ENCODE assay signal across 1 cellular context in genomic region chr3:172083995-172084409, GRCh38.
TF ChIP-seq lines count a peak whose summit lies in the region.

No MANE protein-coding gene starts in this region.

TF ChIP-seq in HepG2, 621 proteins besides CTCF, POLR2A, EP300 and RAD21 (continued from another document and continues in another):
- no peak for TF ChIP-seq ZBTB25 (CRISPR knock-in tag; IDR thresholded peaks at IDR 0.05)
- TF ChIP-seq ZNF333 (CRISPR knock-in tag; IDR thresholded peaks at IDR 0.05; ENCODE audit: borderline replicate concordance), result no peak
- peak; percentile 48; the same call in 1 of the 2 replicates for TF ChIP-seq MLX (CRISPR knock-in tag; IDR thresholded peaks at IDR 0.05)
- no peak for TF ChIP-seq ZNF883 (CRISPR knock-in tag; IDR thresholded peaks at IDR 0.05; ENCODE audit: not compliant biosample characterization)
- TF ChIP-seq ZFP82 (CRISPR knock-in tag; IDR thresholded peaks at IDR 0.05; ENCODE audit: borderline replicate concordance), result no peak
- TF ChIP-seq ZNF580 (CRISPR knock-in tag; IDR thresholded peaks at IDR 0.05; ENCODE audit: borderline replicate concordance, low read depth), result no peak
- TF ChIP-seq ARID4A (CRISPR knock-in tag; IDR thresholded peaks at IDR 0.05; ENCODE audit: borderline replicate concordance), result 0 out of 2 replicates have a peak, but pooled peaks have one; percentile 21
- TF ChIP-seq SALL2 (CRISPR knock-in tag; IDR thresholded peaks at IDR 0.05), result no peak
- TF ChIP-seq XBP1 (CRISPR knock-in tag; IDR thresholded peaks at IDR 0.05), result no peak
- TF ChIP-seq ZNF441 (CRISPR knock-in tag; IDR thresholded peaks at IDR 0.05; ENCODE audit: borderline replicate concordance), result 0 out of 2 replicates have a peak, but pooled peaks have one; percentile 57
- peak; percentile 65; the same call in 1 of the 2 replicates for TF ChIP-seq RXRA (CRISPR knock-in tag; IDR thresholded peaks at IDR 0.05)
- TF ChIP-seq RFXANK (CRISPR knock-in tag; IDR thresholded peaks at IDR 0.05), result no peak
- TF ChIP-seq ZNF784 (CRISPR knock-in tag; IDR thresholded peaks at IDR 0.05; ENCODE audit: borderline replicate concordance), result no peak
- TF ChIP-seq ZNF224 (CRISPR knock-in tag; IDR thresholded peaks at IDR 0.05), result no peak
- TF ChIP-seq ZNF672 (CRISPR knock-in tag; IDR thresholded peaks at IDR 0.05), result no peak
- no peak for TF ChIP-seq NFATC3 (CRISPR knock-in tag; IDR thresholded peaks at IDR 0.05)
- no peak for TF ChIP-seq ZNF354B (CRISPR knock-in tag; IDR thresholded peaks at IDR 0.05)
- no peak for TF ChIP-seq FOXM1 (CRISPR knock-in tag; IDR thresholded peaks at IDR 0.05)
- TF ChIP-seq HNF1B (CRISPR knock-in tag; IDR thresholded peaks at IDR 0.05), result peak; percentile 81
- no peak for TF ChIP-seq ZBTB7B (CRISPR knock-in tag; IDR thresholded peaks at IDR 0.05)
- TF ChIP-seq ZNF253 (CRISPR knock-in tag; IDR thresholded peaks at IDR 0.05; ENCODE audit: borderline replicate concordance), result no peak
- TF ChIP-seq ZNF143 (CRISPR knock-in tag; IDR thresholded peaks at IDR 0.05), result no peak
- TF ChIP-seq RFXAP (CRISPR knock-in tag; IDR thresholded peaks at IDR 0.05; ENCODE audit: borderline replicate concordance), result no peak
- no peak for TF ChIP-seq RNF2 (conservative IDR thresholded peaks at IDR 0.05; ENCODE audit: low read depth)
- TF ChIP-seq AKAP8 (CRISPR knock-in tag; IDR thresholded peaks at IDR 0.05), result 0 out of 2 replicates have a peak, but pooled peaks have one; percentile 62
- TF ChIP-seq GLMP (CRISPR knock-in tag; IDR thresholded peaks at IDR 0.05; ENCODE audit: borderline replicate concordance), result no peak
- TF ChIP-seq ZNF367 (CRISPR knock-in tag; IDR thresholded peaks at IDR 0.05; ENCODE audit: borderline replicate concordance), result no peak
- no peak for TF ChIP-seq ATF7-NPFF (CRISPR knock-in tag; IDR thresholded peaks at IDR 0.05; ENCODE audit: low read depth)
- no peak for TF ChIP-seq MAFF (IDR thresholded peaks at IDR 0.05; ENCODE audit: low read depth, low read length)
- no peak for TF ChIP-seq NONO (IDR thresholded peaks at IDR 0.05)
- TF ChIP-seq NONO (CRISPR knock-in tag; conservative IDR thresholded peaks at IDR 0.05), result 0 out of 2 replicates have a peak, but pooled peaks have one; percentile 50
- TF ChIP-seq MNT (IDR thresholded peaks at IDR 0.05), result no peak
- no peak for TF ChIP-seq AKNA (CRISPR knock-in tag; IDR thresholded peaks at IDR 0.05; ENCODE audit: borderline replicate concordance)
- peak; percentile 59; the same call in 1 of the 2 replicates for TF ChIP-seq TFE3 (CRISPR knock-in tag; IDR thresholded peaks at IDR 0.05)
- TF ChIP-seq PTBP1 (IDR thresholded peaks at IDR 0.05; ENCODE audit: low read depth, low read length, poor library complexity, severe bottlenecking), result no peak
- TF ChIP-seq HOXA3 (CRISPR knock-in tag; IDR thresholded peaks at IDR 0.05), result peak; percentile 73; the same call in 1 of the 2 replicates
- TF ChIP-seq SNAPC2 (CRISPR knock-in tag; IDR thresholded peaks at IDR 0.05), result no peak
- no peak for TF ChIP-seq ZBTB44 (CRISPR knock-in tag; IDR thresholded peaks at IDR 0.05)
- no peak for TF ChIP-seq YEATS2 (CRISPR knock-in tag; IDR thresholded peaks at IDR 0.05; ENCODE audit: borderline replicate concordance)
- TF ChIP-seq ZNF337 (CRISPR knock-in tag; IDR thresholded peaks at IDR 0.05; ENCODE audit: borderline replicate concordance, low read depth), result no peak
- TF ChIP-seq ZNF749 (CRISPR knock-in tag; IDR thresholded peaks at IDR 0.05; ENCODE audit: borderline replicate concordance), result no peak; the same call in 1 of the 2 replicates
- no peak for TF ChIP-seq NFKB2 (CRISPR knock-in tag; IDR thresholded peaks at IDR 0.05; ENCODE audit: borderline replicate concordance)
- no peak for TF ChIP-seq IRX3 (CRISPR knock-in tag; IDR thresholded peaks at IDR 0.05; ENCODE audit: borderline replicate concordance, low read depth)
